Comparison of ENCODE assay signal across 1 cellular context in genomic region chr12:49296836-49297694, GRCh38.
A peak's percentile ranks its signal among the peaks of the same experiment; 100 is the strongest.
TF ChIP-seq lines count a peak whose summit lies in the region.

No MANE protein-coding gene starts in this region.

TF ChIP-seq in H1, 55 proteins besides CTCF, POLR2A, EP300 and RAD21:
- TF ChIP-seq EZH2 (IDR thresholded peaks at IDR 0.05; ENCODE audit: low read depth, low read length, severe bottlenecking), result peak; percentile 78
- peak; percentile 6 for TF ChIP-seq E2F6 (IDR thresholded peaks at IDR 0.05)
- no peak for TF ChIP-seq SIRT6 (IDR thresholded peaks at IDR 0.05; ENCODE audit: low read length)
- no peak for TF ChIP-seq RFX5 (IDR thresholded peaks at IDR 0.05; ENCODE audit: borderline replicate concordance, low read depth, low read length)
- no peak for TF ChIP-seq CEBPB (IDR thresholded peaks at IDR 0.05; ENCODE audit: low read depth, low read length)
- TF ChIP-seq USF2 (IDR thresholded peaks at IDR 0.05; ENCODE audit: low read length), result no peak
- TF ChIP-seq TEAD4 (IDR thresholded peaks at IDR 0.05; ENCODE audit: low read depth, low read length), result no peak
- TF ChIP-seq SIN3A (conservative IDR thresholded peaks at IDR 0.05 in 1 of 2, IDR thresholded peaks at IDR 0.05 in 1 of 2; ENCODE audit: low read depth in 1 of 2, low read length in 2 of 2), result no peak
- no peak for TF ChIP-seq NRF1 (IDR thresholded peaks at IDR 0.05; ENCODE audit: low read depth, low read length)
- no peak for TF ChIP-seq SP4 (IDR thresholded peaks at IDR 0.05; ENCODE audit: low read length)
- TF ChIP-seq ATF3 (IDR thresholded peaks at IDR 0.05; ENCODE audit: insufficient read depth, low read depth, low read length), result no peak
- no peak for TF ChIP-seq MAX (IDR thresholded peaks at IDR 0.05)
- TF ChIP-seq CHD1 (IDR thresholded peaks at IDR 0.05; ENCODE audit: low read depth, low read length), result no peak
- TF ChIP-seq SP1 (IDR thresholded peaks at IDR 0.05; ENCODE audit: low read depth, low read length), result no peak
- 0 out of 4 replicates have a peak, but pooled peaks of 1 of the 2 experiments have one; percentile 19 for TF ChIP-seq HDAC2 (IDR thresholded peaks at IDR 0.05; ENCODE audit: borderline replicate concordance in 1 of 2, low read depth in 2 of 2, low read length in 2 of 2)
- no peak for TF ChIP-seq HDAC6 (IDR thresholded peaks at IDR 0.05; ENCODE audit: low read depth, low read length)
- no peak for TF ChIP-seq TCF12 (IDR thresholded peaks at IDR 0.05; ENCODE audit: low read depth, low read length)
- TF ChIP-seq CHD7 (IDR thresholded peaks at IDR 0.05; ENCODE audit: insufficient replicate concordance, low read length), result no peak
- TF ChIP-seq KDM4A (IDR thresholded peaks at IDR 0.05; ENCODE audit: low read depth, low read length, severe bottlenecking), result peak; percentile 96
- peak; percentile 35 for TF ChIP-seq ASH2L (IDR thresholded peaks at IDR 0.05; ENCODE audit: low read length)
- no peak for TF ChIP-seq PHF8 (conservative IDR thresholded peaks at IDR 0.05; ENCODE audit: low read depth, low read length)
- TF ChIP-seq SUZ12 (IDR thresholded peaks at IDR 0.05; ENCODE audit: low read length), result peak; percentile 86
- TF ChIP-seq CREB1 (IDR thresholded peaks at IDR 0.05), result no peak
- TF ChIP-seq YY1 (IDR thresholded peaks at IDR 0.05; ENCODE audit: low read depth, low read length), result peak; percentile 61; the same call in 1 of the 2 replicates
- TF ChIP-seq SP2 (IDR thresholded peaks at IDR 0.05; ENCODE audit: low read length), result no peak
